ENCODE assay signal across 15 cellular contexts in the genomic region with DNA sequence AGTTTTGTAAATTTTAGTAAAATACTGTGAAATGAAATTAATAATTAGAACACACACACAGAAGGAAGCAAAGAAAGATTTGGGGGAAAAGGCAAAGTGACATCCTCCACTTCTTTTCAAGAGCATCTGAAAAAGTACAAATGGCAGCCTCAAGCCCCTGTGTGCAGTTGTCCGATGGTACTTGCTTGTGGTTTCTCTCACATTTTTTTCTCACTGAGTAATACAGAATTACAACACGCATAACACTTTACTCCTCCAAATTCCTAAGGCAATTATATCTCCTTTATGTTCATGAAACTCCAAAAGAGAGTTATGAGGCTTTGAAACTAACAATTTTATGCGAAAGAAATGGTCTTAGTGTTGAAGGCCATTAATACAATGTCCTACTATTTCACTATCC.
DNase-seq lines count a peak whose midpoint lies in the region; ATAC-seq and TF ChIP-seq lines count a peak whose summit lies in the region.
"Had no signal": no experiment of that assay in that cellular context is flagged by ENCODE, and none has a peak within 500 bp of the region (broad histone marks: within the 10 kb centered on the region; RNA-seq: fewer than 3 reads in every experiment).

No MANE protein-coding gene starts in this region.

- intact Hi-C loops in left ventricle myocardium inferior (cut with micrococcal nuclease): no loop called here

- ATAC-seq in RWPE2 (ENCODE audit: low read depth): peak; percentile 62
- no peak for ATAC-seq in activated CD4-positive, CD25-positive, alpha-beta regulatory T cell treated with anti-CD3 and anti-CD28 coated beads, Interleukin-2, amount 50 U/mL, for 24 hours
- ATAC-seq: sciatic nerve had no signal

- no peaks in the 10 kb centered on the region for H3K36me3 ChIP-seq in RWPE2 (ENCODE audit: low read depth)
- H3K36me3 ChIP-seq in SK-N-SH (replicated peaks in 1 of 2; ENCODE audit: control insufficient read depth in 1 of 2, insufficient read depth in 2 of 2, low read length in 1 of 2): no peaks in the 10 kb centered on the region
- H3K36me3 ChIP-seq in left ventricle myocardium inferior: no peaks in the 10 kb centered on the region
- H3K36me3 ChIP-seq: HAP-1 had no signal

- H3K4me2 ChIP-seq in SK-N-SH: no peak overlapping the region

- no peaks in the 10 kb centered on the region for H3K79me2 ChIP-seq in SK-N-SH (ENCODE audit: insufficient read depth)

- TF ChIP-seq RAD21 in SK-N-SH (IDR thresholded peaks at IDR 0.05; ENCODE audit: low read length): no peak

- H3K9me3 ChIP-seq in RWPE2 (ENCODE audit: severe bottlenecking) (no peaks in the 10 kb centered on the region), SK-N-SH (no peaks in the 10 kb centered on the region), left ventricle myocardium inferior (replicated peaks) (no peaks in the 10 kb centered on the region)
- H3K9me3 ChIP-seq: HAP-1 had no signal

- no peak for TF ChIP-seq CTCF in RWPE2 (IDR thresholded peaks at IDR 0.05; ENCODE audit: poor library complexity, severe bottlenecking)
- no peak for TF ChIP-seq CTCF in fibroblast of mammary gland (conservative IDR thresholded peaks at IDR 0.05; ENCODE audit: control insufficient read depth, insufficient read depth, low read depth, low read length)
- no peak for TF ChIP-seq CTCF in SK-N-SH (IDR thresholded peaks at IDR 0.05)
- TF ChIP-seq CTCF in left ventricle myocardium inferior (IDR thresholded peaks at IDR 0.05; ENCODE audit: borderline replicate concordance): no peak

- CTCF ChIA-PET in SK-N-SH (lab: Yijun Ruan, JAX): no interaction called here

- no peaks in the 10 kb centered on the region for H4K20me1 ChIP-seq in SK-N-SH (ENCODE audit: insufficient read depth)

- TF ChIP-seq EP300 in SK-N-SH (IDR thresholded peaks at IDR 0.05; ENCODE audit: borderline replicate concordance in 1 of 2, low read depth in 1 of 2, low read length in 1 of 2): no peak

- H3F3A ChIP-seq in SK-N-SH (replicated peaks; ENCODE audit: insufficient read depth): no peaks in the 10 kb centered on the region

- H3K4me3 ChIP-seq in RWPE2 (ENCODE audit: severe bottlenecking) (no peak overlapping the region), fibroblast of mammary gland (ENCODE audit: control insufficient read depth, low read depth, low read length) (no peak overlapping the region), SK-N-SH (ENCODE audit: low read depth in 2 of 2, low read length in 1 of 2) (no peak overlapping the region), left ventricle myocardium inferior (no peak overlapping the region)
- H3K4me3 ChIP-seq: HAP-1 had no signal

- H3K27me3 ChIP-seq in RWPE2 (ENCODE audit: insufficient read depth, poor library complexity, severe bottlenecking) (no peaks in the 10 kb centered on the region), SK-N-SH (ENCODE audit: insufficient read depth) (no peaks in the 10 kb centered on the region), left ventricle myocardium inferior (ENCODE audit: low read depth) (no peaks in the 10 kb centered on the region)

- H3K27ac ChIP-seq in RWPE2 (ENCODE audit: poor library complexity, severe bottlenecking) (no peak overlapping the region), SK-N-SH (ENCODE audit: low read depth in 2 of 2, low read length in 1 of 2) (no peak overlapping the region), left ventricle myocardium inferior (replicated peaks) (no peak overlapping the region)

- H3K9ac ChIP-seq in SK-N-SH: no peak overlapping the region

- POLR2A ChIA-PET in SK-N-SH (lab: Yijun Ruan, JAX): no interaction called here

- DNase-seq in GM04503 (ENCODE audit: low read depth) (peak; percentile 28), RWPE2 (ENCODE audit: low spot score) (no peak), fibroblast of mammary gland (ENCODE audit: low read depth) (peak; percentile 74), renal cortical epithelial cell (ENCODE audit: low read depth) (peak; percentile 75), DMS153 treated with DMSO at 0.1 percent for 48 hours (lab: John Stamatoyannopoulos, UW; ENCODE audit: unreplicated experiment) (no peak), SK-N-SH (no peak), left ventricle myocardium inferior (no peak)
- DNase-seq: activated CD4-positive, CD25-positive, alpha-beta regulatory T cell; activated naive CD8-positive, alpha-beta T cell treated with anti-CD3 and anti-CD28 coated beads, Interleukin-2, amount 10 ng/mL, durations not matched to agents 7 days and 5 days; activated T-cell treated with anti-CD3 and anti-CD28 coated beads, Interleukin-2, amount 50 U/mL, for 1 hour; CD4-positive, CD25-positive, alpha-beta regulatory T cell; NCI-H2227 treated with DMSO at 0.1 percent for 48 hours had no signal

- H2AFZ ChIP-seq in SK-N-SH (ENCODE audit: low read depth): no peak overlapping the region

- no peaks in the 10 kb centered on the region for H3K9me2 ChIP-seq in SK-N-SH

- H3K4me1 ChIP-seq in RWPE2 (ENCODE audit: insufficient read depth, poor library complexity, severe bottlenecking) (no peaks in the 10 kb centered on the region), SK-N-SH (ENCODE audit: control insufficient read depth in 1 of 2, insufficient read depth in 2 of 2, low read depth in 1 of 2, low read length in 1 of 2) (no peaks in the 10 kb centered on the region), left ventricle myocardium inferior (no peaks in the 10 kb centered on the region)
- H3K4me1 ChIP-seq: HAP-1 had no signal

- 48% methylated on average over 3 of the region's 3 CpGs for WGBS in SK-N-SH (ENCODE audit: low lambda C conversion rate)

TF ChIP-seq in SK-N-SH, 30 proteins besides CTCF, POLR2A, EP300 and RAD21 (continues in another document):
- TF ChIP-seq YY1 (IDR thresholded peaks at IDR 0.05; ENCODE audit: low read depth): no peak
- TF ChIP-seq POLR2AphosphoS5 (IDR thresholded peaks at IDR 0.05; ENCODE audit: low read depth, low read length): no peak
- no peak for TF ChIP-seq FOXJ3 (CRISPR knock-in tag; IDR thresholded peaks at IDR 0.05)
- TF ChIP-seq RCOR1 (IDR thresholded peaks at IDR 0.05; ENCODE audit: low read length): no peak
- no peak for TF ChIP-seq ELF1 (IDR thresholded peaks at IDR 0.05)
- TF ChIP-seq, protein P1, sequence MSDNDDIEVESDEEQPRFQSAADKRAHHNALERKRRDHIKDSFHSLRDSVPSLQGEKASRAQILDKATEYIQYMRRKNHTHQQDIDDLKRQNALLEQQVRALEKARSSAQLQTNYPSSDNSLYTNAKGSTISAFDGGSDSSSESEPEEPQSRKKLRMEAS (IDR thresholded peaks at IDR 0.05; ENCODE audit: low read depth): no peak
- no peak for TF ChIP-seq EZH2phosphoT487 (IDR thresholded peaks at IDR 0.05; ENCODE audit: borderline replicate concordance, low read depth)
- no peak for TF ChIP-seq JUND (IDR thresholded peaks at IDR 0.05)
- TF ChIP-seq FOXM1 (IDR thresholded peaks at IDR 0.05; ENCODE audit: low read depth): no peak
- TF ChIP-seq, protein P2, sequence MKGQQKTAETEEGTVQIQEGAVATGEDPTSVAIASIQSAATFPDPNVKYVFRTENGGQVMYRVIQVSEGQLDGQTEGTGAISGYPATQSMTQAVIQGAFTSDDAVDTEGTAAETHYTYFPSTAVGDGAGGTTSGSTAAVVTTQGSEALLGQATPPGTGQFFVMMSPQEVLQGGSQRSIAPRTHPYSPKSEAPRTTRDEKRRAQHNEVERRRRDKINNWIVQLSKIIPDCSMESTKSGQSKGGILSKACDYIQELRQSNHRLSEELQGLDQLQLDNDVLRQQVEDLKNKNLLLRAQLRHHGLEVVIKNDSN (IDR thresholded peaks at IDR 0.05; ENCODE audit: borderline replicate concordance, low read depth): no peak
- no peak for TF ChIP-seq MEF2A (IDR thresholded peaks at IDR 0.05; ENCODE audit: borderline replicate concordance, low read depth)
- TF ChIP-seq, protein P3, sequence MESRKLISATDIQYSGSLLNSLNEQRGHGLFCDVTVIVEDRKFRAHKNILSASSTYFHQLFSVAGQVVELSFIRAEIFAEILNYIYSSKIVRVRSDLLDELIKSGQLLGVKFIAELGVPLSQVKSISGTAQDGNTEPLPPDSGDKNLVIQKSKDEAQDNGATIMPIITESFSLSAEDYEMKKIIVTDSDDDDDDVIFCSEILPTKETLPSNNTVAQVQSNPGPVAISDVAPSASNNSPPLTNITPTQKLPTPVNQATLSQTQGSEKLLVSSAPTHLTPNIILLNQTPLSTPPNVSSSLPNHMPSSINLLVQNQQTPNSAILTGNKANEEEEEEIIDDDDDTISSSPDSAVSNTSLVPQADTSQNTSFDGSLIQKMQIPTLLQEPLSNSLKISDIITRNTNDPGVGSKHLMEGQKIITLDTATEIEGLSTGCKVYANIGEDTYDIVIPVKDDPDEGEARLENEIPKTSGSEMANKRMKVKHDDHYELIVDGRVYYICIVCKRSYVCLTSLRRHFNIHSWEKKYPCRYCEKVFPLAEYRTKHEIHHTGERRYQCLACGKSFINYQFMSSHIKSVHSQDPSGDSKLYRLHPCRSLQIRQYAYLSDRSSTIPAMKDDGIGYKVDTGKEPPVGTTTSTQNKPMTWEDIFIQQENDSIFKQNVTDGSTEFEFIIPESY (IDR thresholded peaks at IDR 0.05; ENCODE audit: borderline replicate concordance, low read depth): no peak
- TF ChIP-seq, protein P4, sequence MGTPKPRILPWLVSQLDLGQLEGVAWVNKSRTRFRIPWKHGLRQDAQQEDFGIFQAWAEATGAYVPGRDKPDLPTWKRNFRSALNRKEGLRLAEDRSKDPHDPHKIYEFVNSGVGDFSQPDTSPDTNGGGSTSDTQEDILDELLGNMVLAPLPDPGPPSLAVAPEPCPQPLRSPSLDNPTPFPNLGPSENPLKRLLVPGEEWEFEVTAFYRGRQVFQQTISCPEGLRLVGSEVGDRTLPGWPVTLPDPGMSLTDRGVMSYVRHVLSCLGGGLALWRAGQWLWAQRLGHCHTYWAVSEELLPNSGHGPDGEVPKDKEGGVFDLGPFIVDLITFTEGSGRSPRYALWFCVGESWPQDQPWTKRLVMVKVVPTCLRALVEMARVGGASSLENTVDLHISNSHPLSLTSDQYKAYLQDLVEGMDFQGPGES (IDR thresholded peaks at IDR 0.05; ENCODE audit: low read depth, low read length): no peak

Comparison
In these comparisons a context has a peak if more than half of its experiments do, and no peak if none do; other contexts are left out.
1. DNase-seq: peak in GM04503 (single experiment), fibroblast of mammary gland (single experiment) and renal cortical epithelial cell (single experiment); none in RWPE2 (single experiment), DMS153 treated with DMSO at 0.1 percent for 48 hours (single experiment), SK-N-SH (single experiment) and left ventricle myocardium inferior (single experiment).